ENCODE assay signal across 15 cellular contexts in genomic region chr11:70400643-70401042, GRCh38. TPM values are rescaled to one million over a fixed set of nuclear protein-coding genes. Genes with fewer than 3 reads are reported as not detected.
DNase-seq lines count a peak whose midpoint lies in the region; ATAC-seq and TF ChIP-seq lines count a peak whose summit lies in the region.
"Had no signal": no experiment of that assay in that cellular context is flagged by ENCODE, and none has a peak within 500 bp of the region (broad histone marks: within the 10 kb centered on the region; RNA-seq: fewer than 3 reads in every experiment).

No MANE protein-coding gene starts in this region.

- H3K4me3 Mint-ChIP-seq in activated CD4-positive, alpha-beta memory T cell treated with anti-CD3 and anti-CD28 coated beads for 36 hours = no peak overlapping the region
- H3K4me3 Mint-ChIP-seq in activated CD4-positive, alpha-beta memory T cell treated with anti-CD3 and anti-CD28 coated beads, Interleukin-2, amount 10 ng/mL, durations not matched to agents 7 days and 5 days = no peak overlapping the region

- peak overlapping the region; percentile 86 to 94 for H3K27ac ChIP-seq in tibial artery

- H3K4me1 ChIP-seq in adipocyte (ENCODE audit: control insufficient read depth, insufficient read depth, low read length) (peaks cover 43% of the 10 kb centered on the region), tibial artery (peaks cover 0 to 40% (median 23%) of the 10 kb centered on the region in 4 donors)
- H3K4me1 ChIP-seq: prostate gland had no signal

- no peaks in the 10 kb centered on the region for H3K9me3 Mint-ChIP-seq in activated CD4-positive, alpha-beta memory T cell treated with anti-CD3 and anti-CD28 coated beads for 36 hours
- H3K9me3 Mint-ChIP-seq in activated CD4-positive, alpha-beta memory T cell treated with anti-CD3 and anti-CD28 coated beads, Interleukin-2, amount 10 ng/mL, durations not matched to agents 7 days and 5 days = no peaks in the 10 kb centered on the region
- H3K9me3 Mint-ChIP-seq: effector memory CD8-positive, alpha-beta T cell had no signal

- intact Hi-C loops in activated CD4-positive, alpha-beta memory T cell treated with anti-CD3 and anti-CD28 coated beads for 36 hours (cut with micrococcal nuclease) = no loop called here
- intact Hi-C loops in tibial artery (cut with DNase I; ENCODE audit: low total_unique reads) = loop anchor here (2.0 kb wide), 1 partner anchor 130 kb away; the partner anchor contains the start of gene PPFIA1

- peak overlapping the region; percentile 86 for H3K4me3 ChIP-seq in adipocyte (ENCODE audit: low read length)
- peak overlapping the region in 1 of 2 donors; percentile 90 for H3K4me3 ChIP-seq in tibial artery
- H3K4me3 ChIP-seq: prostate gland had no signal

- POLR2A ChIA-PET in activated CD4-positive, alpha-beta memory T cell treated with anti-CD3 and anti-CD28 coated beads for 36 hours (lab: Charles Lee) = no interaction called here
- POLR2A ChIA-PET in activated CD4-positive, alpha-beta memory T cell treated with anti-CD3 and anti-CD28 coated beads, Interleukin-2, amount 10 ng/mL, durations not matched to agents 7 days and 5 days (lab: Charles Lee) = no interaction called here

- CTCF ChIA-PET in activated CD4-positive, alpha-beta memory T cell treated with anti-CD3 and anti-CD28 coated beads for 36 hours (lab: Charles Lee) = no interaction called here
- CTCF ChIA-PET in activated CD4-positive, alpha-beta memory T cell treated with anti-CD3 and anti-CD28 coated beads, Interleukin-2, amount 10 ng/mL, durations not matched to agents 7 days and 5 days (lab: Charles Lee) = no interaction called here

- peak overlapping the region; percentile 94 for H3K9ac ChIP-seq in adipocyte (ENCODE audit: low read length)

- peaks cover 6% of the 10 kb centered on the region for H3K36me3 ChIP-seq in adipocyte (ENCODE audit: control insufficient read depth, insufficient read depth, low read length, severe bottlenecking)
- peaks cover 3 to 7% (median 7%) of the 10 kb centered on the region in 3 donors for H3K36me3 ChIP-seq in tibial artery

- no peak for ATAC-seq in GM18498 (IDR thresholded peaks at IDR 0.05; ENCODE audit: unreplicated experiment)
- ATAC-seq: effector memory CD8-positive, alpha-beta T cell had no signal

- peaks cover 4% of the 10 kb centered on the region for H3K36me3 Mint-ChIP-seq in activated CD4-positive, alpha-beta memory T cell treated with anti-CD3 and anti-CD28 coated beads for 36 hours
- no peaks in the 10 kb centered on the region for H3K36me3 Mint-ChIP-seq in activated CD4-positive, alpha-beta memory T cell treated with anti-CD3 and anti-CD28 coated beads, Interleukin-2, amount 10 ng/mL, durations not matched to agents 7 days and 5 days (ENCODE audit: low read depth)

- H3K27me3 ChIP-seq in adipocyte (replicated peaks; ENCODE audit: control insufficient read depth, insufficient read depth, low read length) = no peaks in the 10 kb centered on the region
- no peaks in the 10 kb centered on the region for H3K27me3 ChIP-seq in tibial artery
- H3K27me3 ChIP-seq: Peyer's patch had no signal

- peaks cover 20% of the 10 kb centered on the region for H3K27me3 Mint-ChIP-seq in activated CD4-positive, alpha-beta memory T cell treated with anti-CD3 and anti-CD28 coated beads for 36 hours
- peaks cover 57% of the 10 kb centered on the region for H3K27me3 Mint-ChIP-seq in activated CD4-positive, alpha-beta memory T cell treated with anti-CD3 and anti-CD28 coated beads, Interleukin-2, amount 10 ng/mL, durations not matched to agents 7 days and 5 days

- DNase-seq in activated CD4-positive, alpha-beta memory T cell treated with anti-CD3 and anti-CD28 coated beads for 36 hours = peak; percentile 15
- DNase-seq in activated CD4-positive, alpha-beta memory T cell treated with anti-CD3 and anti-CD28 coated beads, Interleukin-2, amount 10 ng/mL, durations not matched to agents 7 days and 5 days = no peak
- DNase-seq in adipocyte (ENCODE audit: low read depth) (no peak), iPS-NIHi7 (ENCODE audit: extremely low spot score) (peak; percentile 38), tibial artery (no peak), SKM-1 (lab: John Stamatoyannopoulos, UW; ENCODE audit: unreplicated experiment) (no peak), NCI-H1092 (lab: John Stamatoyannopoulos, UW) (no peak)
- DNase-seq: activated naive CD4-positive, alpha-beta T cell treated with anti-CD3 and anti-CD28 coated beads, Interleukin-2, amount 50 U/mL, for 16 hours; AML-193; effector memory CD8-positive, alpha-beta T cell; kidney; NCI-H146; Peyer's patch had no signal

- peaks cover 29% of the 10 kb centered on the region for H3K4me1 Mint-ChIP-seq in activated CD4-positive, alpha-beta memory T cell treated with anti-CD3 and anti-CD28 coated beads for 36 hours (ENCODE audit: low read depth)
- H3K4me1 Mint-ChIP-seq in activated CD4-positive, alpha-beta memory T cell treated with anti-CD3 and anti-CD28 coated beads, Interleukin-2, amount 10 ng/mL, durations not matched to agents 7 days and 5 days = peaks cover 21% of the 10 kb centered on the region

- no peaks in the 10 kb centered on the region for H3K9me3 ChIP-seq in adipocyte (ENCODE audit: control insufficient read depth, low read length)
- no peaks in the 10 kb centered on the region for H3K9me3 ChIP-seq in tibial artery
- H3K9me3 ChIP-seq: Peyer's patch, prostate gland had no signal

- TF ChIP-seq CTCF in tibial artery (IDR thresholded peaks at IDR 0.05) = no peak

- H3K27ac Mint-ChIP-seq in activated CD4-positive, alpha-beta memory T cell treated with anti-CD3 and anti-CD28 coated beads for 36 hours = no peak overlapping the region
- no peak overlapping the region for H3K27ac Mint-ChIP-seq in activated CD4-positive, alpha-beta memory T cell treated with anti-CD3 and anti-CD28 coated beads, Interleukin-2, amount 10 ng/mL, durations not matched to agents 7 days and 5 days
- H3K27ac Mint-ChIP-seq: effector memory CD8-positive, alpha-beta T cell had no signal

RNA-seq across cellular contexts. Expression of gene CTTN, which starts 2.3 kb away (rescaled TPM):
- total RNA-seq in activated CD4-positive, alpha-beta memory T cell treated with anti-CD3 and anti-CD28 coated beads for 36 hours = 10 to 100 TPM; 49.6 to 52.6 TPM
- 1 to 10 TPM; 1.7 to 1.9 TPM for total RNA-seq in activated CD4-positive, alpha-beta memory T cell treated with anti-CD3 and anti-CD28 coated beads, Interleukin-2, amount 10 ng/mL, durations not matched to agents 7 days and 5 days

Comparison
In these comparisons a context has a peak if more than half of its experiments do, and no peak if none do; other contexts are left out.
1. DNase-seq: peak in activated CD4-positive, alpha-beta memory T cell treated with anti-CD3 and anti-CD28 coated beads for 36 hours (single experiment) and iPS-NIHi7 (single experiment); none in activated CD4-positive, alpha-beta memory T cell treated with anti-CD3 and anti-CD28 coated beads, Interleukin-2, amount 10 ng/mL, durations not matched to agents 7 days and 5 days (single experiment), adipocyte (single experiment), tibial artery (0 of 2), SKM-1 (single experiment) and NCI-H1092 (single experiment).
2. RNA of gene CTTN, which starts 2.3 kb away (total RNA-seq): 49.6 to 52.6 TPM in activated CD4-positive, alpha-beta memory T cell treated with anti-CD3 and anti-CD28 coated beads for 36 hours; 1.7 to 1.9 TPM in activated CD4-positive, alpha-beta memory T cell treated with anti-CD3 and anti-CD28 coated beads, Interleukin-2, amount 10 ng/mL, durations not matched to agents 7 days and 5 days; every median in the first group is over 10 times any median in the second.